8 cellular contexts compared by ENCODE assay signal in the genomic region with DNA sequence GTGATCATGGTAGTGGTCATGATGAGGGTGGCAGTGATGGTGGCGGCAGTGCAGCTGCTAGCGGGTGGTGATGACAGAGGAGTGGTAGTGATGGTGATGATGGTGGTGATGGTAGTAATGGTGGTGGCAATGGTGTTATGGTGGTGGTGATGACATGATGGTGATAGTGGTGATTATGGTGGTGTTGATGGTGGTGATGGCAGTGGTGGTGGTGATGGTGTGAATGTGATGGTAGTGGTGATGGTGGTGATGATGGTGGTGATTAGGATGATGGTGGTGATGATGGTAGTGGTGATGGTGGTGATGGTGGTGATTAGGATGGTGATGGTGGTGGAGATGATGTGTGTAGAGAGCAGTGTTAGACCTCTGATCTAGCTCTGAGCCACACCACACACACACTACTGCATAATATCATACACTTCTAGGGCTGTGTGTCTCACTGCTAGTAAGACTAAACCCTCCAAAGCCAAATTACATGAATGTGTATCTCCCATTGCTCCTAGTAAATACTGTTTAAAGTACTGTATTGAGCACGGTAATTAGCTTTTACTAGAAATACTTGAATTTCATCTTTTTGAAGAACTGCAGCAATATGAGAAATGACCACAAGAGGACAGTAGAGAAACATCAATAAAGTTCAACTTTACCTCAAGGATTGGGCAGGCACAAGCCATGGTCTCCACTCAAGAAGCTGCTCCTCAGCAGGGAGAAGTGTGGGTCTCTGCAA. TPM values are rescaled to one million over a fixed set of nuclear protein-coding genes. Genes with fewer than 3 reads are reported as not detected.
DNase-seq lines count a peak whose midpoint lies in the region; ATAC-seq and TF ChIP-seq lines count a peak whose summit lies in the region.

No MANE protein-coding gene starts in this region.

- H3K4me3 Mint-ChIP-seq in nephron progenitor cell = no peak overlapping the region

- no peak overlapping the region for H3K27ac ChIP-seq in dorsolateral prefrontal cortex

- H3K4me3 ChIP-seq in AG09309 (ENCODE audit: control insufficient read depth, low read depth, low read length) (no peak overlapping the region), dorsolateral prefrontal cortex (no peak overlapping the region)

- ATAC-seq in GM19035 (IDR thresholded peaks at IDR 0.05; ENCODE audit: unreplicated experiment) = no peak

- H3K27me3 Mint-ChIP-seq in nephron progenitor cell (ENCODE audit: low read depth, poor library complexity) = no peaks in the 10 kb centered on the region

- no peak overlapping the region for H3K27ac Mint-ChIP-seq in nephron progenitor cell

- H3K4me1 Mint-ChIP-seq in nephron progenitor cell = no peaks in the 10 kb centered on the region

- peaks cover 10% of the 10 kb centered on the region for H3K9me3 Mint-ChIP-seq in nephron progenitor cell

- TF ChIP-seq CTCF in AG09309 (IDR thresholded peaks at IDR 0.05; ENCODE audit: control insufficient read depth, insufficient read depth, low read depth, low read length, missing control alignments) (peak; percentile 84), GM12874 (IDR thresholded peaks at IDR 0.05; ENCODE audit: insufficient read depth, low read depth, low read length) (peak; percentile 79), dorsolateral prefrontal cortex (IDR thresholded peaks at IDR 0.05 in 54 of 56, conservative IDR thresholded peaks at IDR 0.05 in 2 of 56; ENCODE audit: low read depth in 1 of 56, partially characterized antibody in 56 of 56) (peak; percentile 60 to 90 (median 81)), nephron progenitor cell (IDR thresholded peaks at IDR 0.05) (peak; percentile 91)

- no peaks in the 10 kb centered on the region for H3K36me3 Mint-ChIP-seq in nephron progenitor cell (ENCODE audit: low read depth)

- H3K27me3 ChIP-seq in dorsolateral prefrontal cortex = no peaks in the 10 kb centered on the region

- DNase-seq in AG09309 (ENCODE audit: low read depth) (peak; percentile 31), NCI-H82 (lab: John Stamatoyannopoulos, UW) (peak; percentile 66), dorsolateral prefrontal cortex (peak in 1 of 10 donors; percentile 32), nephron progenitor cell (peak; percentile 15), DMS153 treated with DMSO at 0.1 percent for 48 hours (lab: John Stamatoyannopoulos, UW; ENCODE audit: unreplicated experiment) (no peak)
- DNase-seq in activated CD4-positive, alpha-beta T cell treated with anti-CD3 and anti-CD28 coated beads, Interleukin-2, amount 50 U/mL, for 4 hours = no peak

- intact Hi-C loops in dorsolateral prefrontal cortex (cut with DNase I) = loop anchor here (5.0 kb wide), 2 partner anchors 43 to 513 kb away; no protein-coding TSS in a partner anchor

RNA-seq across cellular contexts. Expression of gene TMED3, which starts 28.8 kb away (rescaled TPM):
- total RNA-seq in dorsolateral prefrontal cortex = 10 to 100 TPM; 12.4 to 30.9 (median 24.0) TPM

RNA-seq across cellular contexts. Expression of gene ANKRD34C, which starts 57.2 kb away (rescaled TPM):
- total RNA-seq in dorsolateral prefrontal cortex = 10 to 100 TPM in 2 of 120 experiments, 1 to 10 TPM in 118; 1.2 to 12.4 (median 4.4) TPM

Comparison
In these comparisons a context has a peak if more than half of its experiments do, and no peak if none do; other contexts are left out.
1. DNase-seq: peak in AG09309 (single experiment), NCI-H82 (single experiment) and nephron progenitor cell (single experiment); none in DMS153 treated with DMSO at 0.1 percent for 48 hours (single experiment) and activated CD4-positive, alpha-beta T cell treated with anti-CD3 and anti-CD28 coated beads, Interleukin-2, amount 50 U/mL, for 4 hours (0 of 2).
2. Peak in every context shown above with its lines, with median percentiles within 50 percentile points of each other: CTCF ChIP-seq.